ENCODE assay signal across 17 cellular contexts in genomic region chr5:17235736-17236330, GRCh38. TPM values are rescaled to one million over a fixed set of nuclear protein-coding genes. Genes with fewer than 3 reads are reported as not detected.
DNase-seq lines count a peak whose midpoint lies in the region; ATAC-seq and TF ChIP-seq lines count a peak whose summit lies in the region.
"Had no signal": no experiment of that assay in that cellular context is flagged by ENCODE, and none has a peak within 500 bp of the region (broad histone marks: within the 10 kb centered on the region; RNA-seq: fewer than 3 reads in every experiment).

No MANE protein-coding gene starts in this region.

- ATAC-seq in stimulated activated memory B cell treated with anti-CD40 and anti-IgM and Interleukin-4, amounts not matched to agents 10 μg/mL and 1 μg/mL and 100 μg/mL, for 72 hours = no peak
- ATAC-seq in left colon = no peak
- no peak for ATAC-seq in GM18858 (IDR thresholded peaks at IDR 0.05; ENCODE audit: unreplicated experiment)
- ATAC-seq: activated CD8-positive, alpha-beta T cell treated with anti-CD3 and anti-CD28 coated beads for 36 hours; psoas muscle had no signal

- peak; percentile 37 for DNase-seq in ELR (ENCODE audit: low read depth)
- DNase-seq in amniotic epithelial cell (ENCODE audit: low read depth) = peak; percentile 41
- DNase-seq in hepatic stellate cell (ENCODE audit: low spot score) = peak; percentile 17
- DNase-seq in left colon = no peak
- no peak for DNase-seq in endothelial cell (ENCODE audit: low spot score)
- no peak for DNase-seq in activated CD8-positive, alpha-beta memory T cell treated with anti-CD3 and anti-CD28 coated beads, Interleukin-2, amount 50 U/mL, for 4 hours
- DNase-seq: activated CD8-positive, alpha-beta T cell treated with anti-CD3 and anti-CD28 coated beads for 36 hours; activated T-cell treated with anti-CD3 and anti-CD28 coated beads, Interleukin-2, amount 50 U/mL, for 48 hours; Caco-2; caudate nucleus; NCI-H2029 treated with DMSO at 0.1 percent for 48 hours; psoas muscle; transverse colon had no signal

- no peaks in the 10 kb centered on the region for H3K9me3 Mint-ChIP-seq in stimulated activated memory B cell treated with anti-CD40 and anti-IgM and Interleukin-4, amounts not matched to agents 10 μg/mL and 1 μg/mL and 100 μg/mL, for 72 hours
- H3K9me3 Mint-ChIP-seq in endothelial cell (ENCODE audit: unreplicated experiment) = no peaks in the 10 kb centered on the region
- H3K9me3 Mint-ChIP-seq: activated CD8-positive, alpha-beta T cell treated with anti-CD3 and anti-CD28 coated beads for 36 hours; nephron had no signal

- H3K27me3 Mint-ChIP-seq in stimulated activated memory B cell treated with anti-CD40 and anti-IgM and Interleukin-4, amounts not matched to agents 10 μg/mL and 1 μg/mL and 100 μg/mL, for 72 hours = no peaks in the 10 kb centered on the region
- H3K27me3 Mint-ChIP-seq in endothelial cell (ENCODE audit: unreplicated experiment) = peaks cover 3% of the 10 kb centered on the region
- H3K27me3 Mint-ChIP-seq: activated CD8-positive, alpha-beta T cell treated with anti-CD3 and anti-CD28 coated beads for 36 hours; activated naive CD8-positive, alpha-beta T cell had no signal

- peaks cover 45% of the 10 kb centered on the region for H3K36me3 Mint-ChIP-seq in stimulated activated memory B cell treated with anti-CD40 and anti-IgM and Interleukin-4, amounts not matched to agents 10 μg/mL and 1 μg/mL and 100 μg/mL, for 72 hours
- H3K36me3 Mint-ChIP-seq in endothelial cell (ENCODE audit: low read depth, unreplicated experiment) = peaks cover 8% of the 10 kb centered on the region
- H3K36me3 Mint-ChIP-seq: activated naive CD8-positive, alpha-beta T cell had no signal

- no peak overlapping the region for H3K4me3 Mint-ChIP-seq in stimulated activated memory B cell treated with anti-CD40 and anti-IgM and Interleukin-4, amounts not matched to agents 10 μg/mL and 1 μg/mL and 100 μg/mL, for 72 hours
- H3K4me3 Mint-ChIP-seq in endothelial cell (ENCODE audit: unreplicated experiment) = no peak overlapping the region
- H3K4me3 Mint-ChIP-seq: activated CD8-positive, alpha-beta T cell treated with anti-CD3 and anti-CD28 coated beads for 36 hours; activated naive CD8-positive, alpha-beta T cell; nephron had no signal

- no peak for TF ChIP-seq CTCF in endothelial cell (IDR thresholded peaks at IDR 0.05; ENCODE audit: unreplicated experiment)

- intact Hi-C loops in left colon (cut with DNase I, micrococcal nuclease) = no loop called here

- peak overlapping the region; percentile 52 for H3K27ac Mint-ChIP-seq in stimulated activated memory B cell treated with anti-CD40 and anti-IgM and Interleukin-4, amounts not matched to agents 10 μg/mL and 1 μg/mL and 100 μg/mL, for 72 hours
- H3K27ac Mint-ChIP-seq in endothelial cell (ENCODE audit: unreplicated experiment) = no peak overlapping the region
- H3K27ac Mint-ChIP-seq: activated CD8-positive, alpha-beta T cell treated with anti-CD3 and anti-CD28 coated beads for 36 hours; activated naive CD8-positive, alpha-beta T cell had no signal

- peaks cover 86% of the 10 kb centered on the region for H3K4me1 Mint-ChIP-seq in stimulated activated memory B cell treated with anti-CD40 and anti-IgM and Interleukin-4, amounts not matched to agents 10 μg/mL and 1 μg/mL and 100 μg/mL, for 72 hours
- no peaks in the 10 kb centered on the region for H3K4me1 Mint-ChIP-seq in endothelial cell (ENCODE audit: unreplicated experiment)

RNA-seq across cellular contexts. Expression of gene BASP1, which starts 18.4 kb away (rescaled TPM):
- total RNA-seq in left colon = 1 to 10 TPM; 3.7 to 5.0 TPM
- 95.2 TPM for total RNA-seq in endothelial cell (ENCODE audit: unreplicated experiment)

Comparison
In these comparisons a context has a peak if more than half of its experiments do, and no peak if none do; other contexts are left out.
1. DNase-seq: peak in ELR (single experiment), amniotic epithelial cell (single experiment) and hepatic stellate cell (single experiment); none in left colon (0 of 2), endothelial cell (single experiment) and activated CD8-positive, alpha-beta memory T cell treated with anti-CD3 and anti-CD28 coated beads, Interleukin-2, amount 50 U/mL, for 4 hours (single experiment).
2. RNA of gene BASP1, which starts 18.4 kb away (total RNA-seq): 95.2 TPM in endothelial cell (single experiment); 3.7 to 5.0 TPM in left colon; every median in the first group is over 10 times any median in the second.